Comparison of ENCODE assay signal across 8 cellular contexts in genomic region chr15:100338971-100339444, GRCh38. TPM values are rescaled to one million over a fixed set of nuclear protein-coding genes. Genes with fewer than 3 reads are reported as not detected.
DNase-seq lines count a peak whose midpoint lies in the region; ATAC-seq and TF ChIP-seq lines count a peak whose summit lies in the region.

No MANE protein-coding gene starts in this region.

- TF ChIP-seq CTCF in lower lobe of right lung (IDR thresholded peaks at IDR 0.05), result peak; percentile 64

- H3K27ac ChIP-seq in lower lobe of right lung (no peak overlapping the region), substantia nigra (ENCODE audit: low read depth, low read length, poor library complexity, severe bottlenecking) (no peak overlapping the region)

- peaks cover 7% of the 10 kb centered on the region for H3K4me1 ChIP-seq in lower lobe of right lung

- no peaks in the 10 kb centered on the region for H3K36me3 ChIP-seq in lower lobe of right lung

- peak; percentile 41 to 48 for ATAC-seq in lower lobe of right lung
- ATAC-seq in GM19324 (IDR thresholded peaks at IDR 0.05; ENCODE audit: low FRiP score, unreplicated experiment), result no peak

- DNase-seq in activated gamma-delta T cell treated with Interleukin-2 at 50 U/mL for 16 hours (peak; percentile 56), activated gamma-delta T cell (lab: John Stamatoyannopoulos, UW) (no peak), NCI-H1092 treated with DMSO at 0.1 percent for 48 hours (lab: John Stamatoyannopoulos, UW) (peak; percentile 55), lower lobe of right lung (no peak), substantia nigra (lab: John Stamatoyannopoulos, UW) (peak in 37 of 49 donors; percentile 10 to 70 (median 43))
- peak; percentile 46 to 64 for DNase-seq in activated CD4-positive, alpha-beta T cell treated with anti-CD3 and anti-CD28 coated beads for 4 hours
- DNase-seq in effector CD4-positive, alpha-beta T cell, result peak; percentile 50

- intact Hi-C loops in lower lobe of right lung (cut with DNase I), result no loop called here

- H3K4me3 ChIP-seq in lower lobe of right lung, result no peak overlapping the region

- no peaks in the 10 kb centered on the region for H3K9me3 ChIP-seq in lower lobe of right lung

- peaks cover 19% of the 10 kb centered on the region for H3K27me3 ChIP-seq in lower lobe of right lung (ENCODE audit: low read depth)

RNA-seq across cellular contexts. Expression of gene ADAMTS17, which starts 2.8 kb away (rescaled TPM):
- total RNA-seq in lower lobe of right lung, result 3.0 TPM

Comparison
In these comparisons a context has a peak if more than half of its experiments do, and no peak if none do; other contexts are left out.
1. DNase-seq: peak in activated gamma-delta T cell treated with Interleukin-2 at 50 U/mL for 16 hours (single experiment), NCI-H1092 treated with DMSO at 0.1 percent for 48 hours (single experiment), activated CD4-positive, alpha-beta T cell treated with anti-CD3 and anti-CD28 coated beads for 4 hours (2 of 2), effector CD4-positive, alpha-beta T cell (single experiment) and substantia nigra (37 of 49); none in activated gamma-delta T cell (single experiment) and lower lobe of right lung (single experiment).